Comparison of ENCODE assay signal across 9 cellular contexts in genomic region chr5:10310073-10310779, GRCh38. TPM values are rescaled to one million over a fixed set of nuclear protein-coding genes. Genes with fewer than 3 reads are reported as not detected.
DNase-seq lines count a peak whose midpoint lies in the region; ATAC-seq and TF ChIP-seq lines count a peak whose summit lies in the region.
"Had no signal": no experiment of that assay in that cellular context is flagged by ENCODE, and none has a peak within 500 bp of the region (broad histone marks: within the 10 kb centered on the region; RNA-seq: fewer than 3 reads in every experiment).

No MANE protein-coding gene starts in this region.

- H3K79me2 ChIP-seq in fibroblast of lung (ENCODE audit: control insufficient read depth, insufficient read depth, low read length), result no peaks in the 10 kb centered on the region

- H3K9me3 ChIP-seq in fibroblast of lung (ENCODE audit: control insufficient read depth, insufficient read depth, low read depth, low read length), result no peaks in the 10 kb centered on the region
- no peaks in the 10 kb centered on the region for H3K9me3 ChIP-seq in gastrocnemius medialis

- H4K20me1 ChIP-seq in fibroblast of lung (ENCODE audit: control insufficient read depth, extremely low read depth, insufficient read depth, low read length), result no peaks in the 10 kb centered on the region

- ATAC-seq in gastrocnemius medialis, result peak; percentile 45 to 55
- ATAC-seq in GM21381 (IDR thresholded peaks at IDR 0.05; ENCODE audit: unreplicated experiment), result no peak
- ATAC-seq in GM18511 (IDR thresholded peaks at IDR 0.05; ENCODE audit: unreplicated experiment), result no peak

- H3K4me1 ChIP-seq in fibroblast of lung (ENCODE audit: control insufficient read depth, extremely low read depth, insufficient read depth, low read length) (no peaks in the 10 kb centered on the region), gastrocnemius medialis (peaks cover 45 to 49% of the 10 kb centered on the region in 2 donors)

- DNase-seq in NCI-H2171 treated with DMSO at 0.1 percent for 48 hours (lab: John Stamatoyannopoulos, UW) (peak; percentile 22), NCI-H2171 (lab: John Stamatoyannopoulos, UW) (no peak), RPMI8226 (peak; percentile 34), fibroblast of lung (ENCODE audit: low read depth in 2 of 2) (peak; percentile 29 to 68), gastrocnemius medialis (peak in 1 of 2 donors; percentile 73), NCI-H187 treated with DMSO at 0.1 percent for 48 hours (lab: John Stamatoyannopoulos, UW) (no peak)
- DNase-seq: naive B cell had no signal

- H3K9ac ChIP-seq in fibroblast of lung (ENCODE audit: insufficient read depth, low read length), result no peak overlapping the region

- in situ Hi-C loops in gastrocnemius medialis (cut with MboI; ENCODE audit: low sequenced_read_pairs in 4 of 4), result no loop called here

- no peak for TF ChIP-seq POLR2A in gastrocnemius medialis (IDR thresholded peaks at IDR 0.05)

- intact Hi-C loops in gastrocnemius medialis (cut with DNase I; ENCODE audit: low total_unique reads), result no loop called here

- H3K27ac ChIP-seq in fibroblast of lung (ENCODE audit: insufficient read depth, low read length), result no peak overlapping the region
- H3K27ac ChIP-seq in gastrocnemius medialis, result peak overlapping the region; percentile 91 to 98 (median 94)

- no peak overlapping the region for H3K4me2 ChIP-seq in fibroblast of lung (ENCODE audit: extremely low read depth, insufficient read depth, low read length)

- H3K27me3 ChIP-seq in fibroblast of lung (ENCODE audit: control insufficient read depth, insufficient read depth, low read length) (no peaks in the 10 kb centered on the region), gastrocnemius medialis (no peaks in the 10 kb centered on the region)

- H3K36me3 ChIP-seq in fibroblast of lung (ENCODE audit: control insufficient read depth, insufficient read depth, low read length) (no peaks in the 10 kb centered on the region), gastrocnemius medialis (no peaks in the 10 kb centered on the region)

- H3K4me3 ChIP-seq in fibroblast of lung (replicated peaks in 1 of 4; ENCODE audit: control extremely low read depth in 1 of 4, insufficient read depth in 1 of 4, low read depth in 3 of 4, low read length in 4 of 4) (no peak overlapping the region), gastrocnemius medialis (no peak overlapping the region)

- no peak for TF ChIP-seq CTCF in fibroblast of lung (conservative IDR thresholded peaks at IDR 0.05 in 1 of 2, IDR thresholded peaks at IDR 0.05 in 1 of 2; ENCODE audit: low read depth in 1 of 2, low read length in 2 of 2)
- no peak for TF ChIP-seq CTCF in gastrocnemius medialis (IDR thresholded peaks at IDR 0.05 in 4 of 5, conservative IDR thresholded peaks at IDR 0.05 in 1 of 5)

- no peak overlapping the region for H2AFZ ChIP-seq in fibroblast of lung (ENCODE audit: low read length)

RNA-seq across cellular contexts. Expression of gene CMBL, which starts 2.5 kb away (rescaled TPM):
- total RNA-seq in fibroblast of lung (14.4 and 20.8 TPM in 2 replicates), gastrocnemius medialis (10 to 100 TPM in 3 of 4 donors, 1 to 10 TPM in 1; 7.8 to 46.7 (median 35.6) TPM)
- polyA plus RNA-seq in fibroblast of lung, result 18.6 and 23.3 TPM in 2 replicates
- 17.6 and 24.9 TPM in 2 replicates for polyA plus RNA-seq in fibroblast of lung (2012)
- polyA minus RNA-seq in fibroblast of lung (ENCODE audit: low replicate concordance), result 8.6 and 50.9 TPM in 2 replicates

RNA-seq across cellular contexts. Expression of gene MARCHF6, which starts 43.3 kb away (rescaled TPM):
- total RNA-seq in fibroblast of lung (48.0 and 67.9 TPM in 2 replicates), gastrocnemius medialis (100 to 1,000 TPM; 139 to 173 (median 146) TPM)
- polyA plus RNA-seq in fibroblast of lung, result 97.6 and 142 TPM in 2 replicates
- polyA plus RNA-seq in fibroblast of lung (2012), result 50.3 and 83.7 TPM in 2 replicates
- 159 and 220 TPM in 2 replicates for polyA minus RNA-seq in fibroblast of lung (ENCODE audit: low replicate concordance)

Comparison
In these comparisons a context has a peak if more than half of its experiments do, and no peak if none do; other contexts are left out.
1. DNase-seq: peak in NCI-H2171 treated with DMSO at 0.1 percent for 48 hours (single experiment), RPMI8226 (single experiment) and fibroblast of lung (2 of 2); none in NCI-H2171 (single experiment) and NCI-H187 treated with DMSO at 0.1 percent for 48 hours (single experiment).
2. ATAC-seq: peak in gastrocnemius medialis (2 of 2); none in GM21381 (single experiment) and GM18511 (single experiment).